ENCODE assay signal across 9 cellular contexts in the genomic region with DNA sequence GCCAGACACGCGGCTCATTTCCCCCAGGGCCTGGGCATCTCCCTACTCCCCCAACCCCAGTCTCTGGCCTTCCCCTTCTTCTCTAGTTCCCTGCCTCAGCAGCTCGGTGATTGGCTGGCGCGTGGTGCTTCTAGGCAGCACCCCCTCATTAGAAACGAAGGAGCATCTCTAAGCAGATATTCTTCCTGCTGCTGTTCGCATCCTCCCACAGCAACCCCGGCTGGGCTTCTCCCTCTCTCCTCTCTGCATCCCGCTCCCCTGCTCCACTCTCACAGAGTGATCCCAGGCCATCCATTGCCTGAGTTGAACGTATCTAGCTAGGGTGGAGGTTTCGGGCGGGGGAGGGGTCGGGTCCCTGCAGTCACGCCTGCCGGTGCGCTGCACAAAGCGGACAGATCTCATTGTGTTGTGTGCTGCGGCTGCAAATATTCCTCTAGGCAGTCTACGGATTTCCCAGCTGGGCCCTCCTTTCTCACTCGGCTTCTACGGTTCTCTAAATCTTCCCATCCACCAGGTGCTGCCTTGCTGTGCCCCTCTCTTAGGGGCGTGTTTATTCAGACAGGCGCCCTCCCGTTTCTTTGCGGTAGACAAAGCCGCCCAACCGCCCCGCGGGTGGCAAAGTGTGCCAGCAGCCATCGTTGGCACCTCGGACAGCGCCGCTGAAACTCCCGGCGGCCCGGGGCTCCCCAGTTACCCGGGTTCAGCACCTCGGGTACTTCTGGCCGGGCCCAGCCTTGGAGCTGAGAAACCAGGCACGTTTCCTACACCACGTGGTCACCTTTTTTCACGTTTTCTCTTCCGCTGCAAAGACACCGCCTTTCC. TPM values are rescaled to one million over a fixed set of nuclear protein-coding genes. Genes with fewer than 3 reads are reported as not detected.
DNase-seq lines count a peak whose midpoint lies in the region; TF ChIP-seq lines count a peak whose summit lies in the region.
"Had no signal": no experiment of that assay in that cellular context is flagged by ENCODE, and none has a peak within 500 bp of the region (broad histone marks: within the 10 kb centered on the region; RNA-seq: fewer than 3 reads in every experiment).

No MANE protein-coding gene starts in this region.

- no peak overlapping the region for H3K9ac ChIP-seq in H9 (ENCODE audit: extremely low read depth, insufficient read length, low read length)

- H3K4me3 ChIP-seq in hepatocyte (peak overlapping the region; percentile 23), transverse colon (no peak overlapping the region)

- H3K9me3 ChIP-seq in H9 (ENCODE audit: control insufficient read depth, low read depth, low read length) (no peaks in the 10 kb centered on the region), hepatocyte (ENCODE audit: low read depth) (no peaks in the 10 kb centered on the region), transverse colon (no peaks in the 10 kb centered on the region)

- peaks cover 25 to 36% of the 10 kb centered on the region in 2 experiments for H3K4me1 Mint-ChIP-seq in H9
- H3K4me1 Mint-ChIP-seq in activated T-helper 2 cell treated with anti-CD3 and anti-CD28 coated beads, Interferon-gamma antibody, Interleukin-2, Interleukin-4, amounts not matched to agents 10 μg/mL and 5 μg/mL and 100 μg/mL, durations not matched to agents 14 hours and 24 hours and 36 hours (ENCODE audit: low read depth), result peaks cover 7% of the 10 kb centered on the region

- H3K9me3 Mint-ChIP-seq in H9, result peaks cover 0 to 5% of the 10 kb centered on the region in 2 experiments; a peak in 2 of 5 replicates
- no peaks in the 10 kb centered on the region for H3K9me3 Mint-ChIP-seq in activated T-helper 2 cell treated with anti-CD3 and anti-CD28 coated beads, Interferon-gamma antibody, Interleukin-2, Interleukin-4, amounts not matched to agents 10 μg/mL and 5 μg/mL and 100 μg/mL, durations not matched to agents 14 hours and 24 hours and 36 hours
- H3K9me3 Mint-ChIP-seq: T-cell had no signal

- H3T11ph ChIP-seq in H9 (ENCODE audit: low read length), result no peak overlapping the region

- H2AFZ ChIP-seq in H9 (ENCODE audit: low read length) (no peak overlapping the region), hepatocyte (peak overlapping the region; percentile 34)

- no peak overlapping the region for H3K4ac ChIP-seq in H9 (ENCODE audit: low read depth, low read length)

- H3K27me3 Mint-ChIP-seq in H9 (ENCODE audit: low read depth), result peaks cover 98% of the 10 kb centered on the region
- peaks cover 74% of the 10 kb centered on the region for H3K27me3 Mint-ChIP-seq in activated T-helper 2 cell treated with anti-CD3 and anti-CD28 coated beads, Interferon-gamma antibody, Interleukin-2, Interleukin-4, amounts not matched to agents 10 μg/mL and 5 μg/mL and 100 μg/mL, durations not matched to agents 14 hours and 24 hours and 36 hours (ENCODE audit: low read depth)

- H3K4me1 ChIP-seq in H9 (ENCODE audit: insufficient read depth, low read length), result no peaks in the 10 kb centered on the region
- peaks cover 5% of the 10 kb centered on the region for H3K4me1 ChIP-seq in hepatocyte (ENCODE audit: insufficient read depth)
- peaks cover 0 to 16% (median 7%) of the 10 kb centered on the region in 4 donors for H3K4me1 ChIP-seq in transverse colon

- no peak overlapping the region for H2BK15ac ChIP-seq in H9 (ENCODE audit: low read depth, low read length)

- no peak overlapping the region for H3K23ac ChIP-seq in H9 (ENCODE audit: insufficient read length, low read depth, low read length)

- H3K27ac ChIP-seq in H9 (ENCODE audit: insufficient read length, low read depth, low read length) (no peak overlapping the region), hepatocyte (no peak overlapping the region), transverse colon (no peak overlapping the region)

- H3K56ac ChIP-seq in H9 (ENCODE audit: insufficient read length, low read depth, low read length), result no peak overlapping the region

- WGBS in H9 (ENCODE audit: extremely low coverage, insufficient read length, low lambda C conversion rate), result no CpG with 5 or more reads among the region's 44 CpGs
- WGBS in hepatocyte (ENCODE audit: low lambda C conversion rate, missing lambda C conversion rate), result 9% methylated on average over 44 of the region's 44 CpGs
- WGBS in transverse colon (ENCODE audit: low coverage in 1 of 2), 2 donors, result 10 to 23% methylated on average over 7 to 40 of the region's 44 CpGs

- H3K14ac ChIP-seq in H9 (ENCODE audit: insufficient read depth, low read length), result no peak overlapping the region

- H3K9me2 ChIP-seq in hepatocyte (replicated peaks; ENCODE audit: insufficient read depth), result no peaks in the 10 kb centered on the region

- H4K8ac ChIP-seq in H9 (replicated peaks; ENCODE audit: insufficient read length, low read depth, low read length), result no peak overlapping the region

- TF ChIP-seq EP300 in transverse colon (IDR thresholded peaks at IDR 0.05; ENCODE audit: low read depth), result no peak

- H3K36me3 ChIP-seq in hepatocyte (replicated peaks; ENCODE audit: insufficient read depth, low read depth) (no peaks in the 10 kb centered on the region), transverse colon (no peaks in the 10 kb centered on the region)

- DNase-seq in DMS 273 (lab: John Stamatoyannopoulos, UW; ENCODE audit: unreplicated experiment) (peak; percentile 62), DMS 273 treated with DMSO at 0.1 percent for 48 hours (lab: John Stamatoyannopoulos, UW) (no peak), H9 (peak; percentile 77), NCI-H2227 treated with DMSO at 0.1 percent for 48 hours (lab: John Stamatoyannopoulos, UW) (peak; percentile 75), hepatocyte (ENCODE audit: low spot score) (peak; percentile 67), transverse colon (no peak), HuH-7.5 (ENCODE audit: low spot score) (no peak)
- DNase-seq in activated T-helper 2 cell treated with anti-CD3 and anti-CD28 coated beads, Interferon-gamma antibody, Interleukin-2, Interleukin-4, amounts not matched to agents 10 μg/mL and 5 μg/mL and 100 μg/mL, durations not matched to agents 14 hours and 24 hours and 36 hours (ENCODE audit: low spot score), result no peak

- H2BK12ac ChIP-seq in H9 (ENCODE audit: insufficient read length, low read depth, low read length), result no peak overlapping the region

- TF ChIP-seq POLR2A in transverse colon (IDR thresholded peaks at IDR 0.05), result no peak

- peaks cover 13% of the 10 kb centered on the region for H3K23me2 ChIP-seq in H9 (ENCODE audit: insufficient read length, low read depth, low read length, poor library complexity, severe bottlenecking)

- no peaks in the 10 kb centered on the region for H3K79me2 ChIP-seq in H9 (ENCODE audit: insufficient read depth, low read length)
- H3K79me2 ChIP-seq in hepatocyte, result no peaks in the 10 kb centered on the region

- H4K91ac ChIP-seq in H9 (ENCODE audit: insufficient read length, low read depth, low read length), result no peak overlapping the region

- H3K36me3 Mint-ChIP-seq in H9 (ENCODE audit: insufficient read depth in 1 of 3, low read depth in 3 of 3), result peaks cover 0 to 4% (median 0%) of the 10 kb centered on the region in 3 experiments; a peak in 2 of 7 replicates
- no peaks in the 10 kb centered on the region for H3K36me3 Mint-ChIP-seq in activated T-helper 2 cell treated with anti-CD3 and anti-CD28 coated beads, Interferon-gamma antibody, Interleukin-2, Interleukin-4, amounts not matched to agents 10 μg/mL and 5 μg/mL and 100 μg/mL, durations not matched to agents 14 hours and 24 hours and 36 hours (ENCODE audit: low read depth)
- H3K36me3 Mint-ChIP-seq: T-cell had no signal

- H2BK120ac ChIP-seq in H9 (ENCODE audit: low read depth, low read length, poor library complexity, severe bottlenecking), result no peak overlapping the region

- H3K27me3 ChIP-seq in H9 (ENCODE audit: insufficient read depth, low read length) (peaks cover 46% of the 10 kb centered on the region), hepatocyte (peaks cover 95% of the 10 kb centered on the region), transverse colon (peaks cover 79% of the 10 kb centered on the region)

- in situ Hi-C loops in transverse colon (cut with MboI; ENCODE audit: low pct_ligation_motif_present in 1 of 4, low pct_unique_long_range_greater_than_20kb in 1 of 4, low sequenced_read_pairs in 3 of 4), result loop anchor here in 3 of 4 donors (25.0 kb wide), 2 partner anchors 452 to 577 kb away; a partner anchor contains a TSS

- no peak overlapping the region for H2BK5ac ChIP-seq in H9 (ENCODE audit: insufficient read length, low read length)

- H3K4me2 ChIP-seq in H9 (ENCODE audit: insufficient read depth, insufficient read length, low read length), result peak overlapping the region; percentile 26
- H3K4me2 ChIP-seq in hepatocyte, result peak overlapping the region; percentile 78

- H3K18ac ChIP-seq in H9 (ENCODE audit: insufficient read length, low read depth, low read length), result no peak overlapping the region

- 0 out of 7 replicates have a peak overlapping the region, but pooled peaks of 1 of the 3 experiments have one; percentile 46 for H3K27ac Mint-ChIP-seq in H9
- no peak overlapping the region for H3K27ac Mint-ChIP-seq in activated T-helper 2 cell treated with anti-CD3 and anti-CD28 coated beads, Interferon-gamma antibody, Interleukin-2, Interleukin-4, amounts not matched to agents 10 μg/mL and 5 μg/mL and 100 μg/mL, durations not matched to agents 14 hours and 24 hours and 36 hours
- H3K27ac Mint-ChIP-seq: T-cell had no signal

- intact Hi-C loops in activated T-helper 2 cell treated with anti-CD3 and anti-CD28 coated beads, Interferon-gamma antibody, Interleukin-2, Interleukin-4, amounts not matched to agents 10 μg/mL and 5 μg/mL and 100 μg/mL, durations not matched to agents 14 hours and 24 hours and 36 hours (cut with micrococcal nuclease), result loop anchor here (10.0 kb wide), 2 partner anchors 909 to 1251 kb away; a partner anchor contains a TSS
- intact Hi-C loops in transverse colon (cut with DNase I; ENCODE audit: low total_unique reads), result no loop called here

- H3K79me1 ChIP-seq in H9 (ENCODE audit: insufficient read depth, low read depth, low read length, poor library complexity, severe bottlenecking), result no peaks in the 10 kb centered on the region

- TF ChIP-seq CTCF in H9 (conservative IDR thresholded peaks at IDR 0.05) (no peak), hepatocyte (IDR thresholded peaks at IDR 0.05; ENCODE audit: poor library complexity) (peak; percentile 25), transverse colon (IDR thresholded peaks at IDR 0.05) (no peak)

- no peak overlapping the region for H4K5ac ChIP-seq in H9 (ENCODE audit: insufficient read length, low read depth, low read length)

- H4K20me1 ChIP-seq in H9 (ENCODE audit: control insufficient read depth, insufficient read depth, insufficient read length) (no peaks in the 10 kb centered on the region), hepatocyte (ENCODE audit: insufficient read depth, poor library complexity, severe bottlenecking) (no peaks in the 10 kb centered on the region)

- H2AK5ac ChIP-seq in H9 (ENCODE audit: insufficient read length, low read length), result no peak overlapping the region

- H3K4me3 Mint-ChIP-seq in H9, result peak overlapping the region; percentile 54 to 69
- H3K4me3 Mint-ChIP-seq in activated T-helper 2 cell treated with anti-CD3 and anti-CD28 coated beads, Interferon-gamma antibody, Interleukin-2, Interleukin-4, amounts not matched to agents 10 μg/mL and 5 μg/mL and 100 μg/mL, durations not matched to agents 14 hours and 24 hours and 36 hours (ENCODE audit: low read depth), result no peak overlapping the region

- H2BK20ac ChIP-seq in H9 (ENCODE audit: low read depth, low read length, poor library complexity, severe bottlenecking), result no peak overlapping the region

RNA-seq across cellular contexts. Expression of a gene that starts 2.2 kb away (rescaled TPM):
- total RNA-seq in H9 (2021) (0.46 and 0.55 TPM in 2 replicates), hepatocyte (1.7 and 1.8 TPM in 2 replicates), transverse colon (under 1 TPM in 3 of 4 donors, not detected in 1; under 0.01 to 0.16 (median 0.14) TPM)
- polyA plus RNA-seq in hepatocyte, result 0.95 and 1.1 TPM in 2 replicates
- total RNA-seq in activated T-helper 2 cell treated with anti-CD3 and anti-CD28 coated beads, Interferon-gamma antibody, Interleukin-2, Interleukin-4, amounts not matched to agents 10 μg/mL and 5 μg/mL and 100 μg/mL, durations not matched to agents 14 hours and 24 hours and 36 hours, result not detected in 2 replicates

Comparison
In these comparisons a context has a peak if more than half of its experiments do, and no peak if none do; other contexts are left out.
1. DNase-seq: peak in DMS 273 (single experiment), H9 (single experiment), NCI-H2227 treated with DMSO at 0.1 percent for 48 hours (single experiment) and hepatocyte (single experiment); none in DMS 273 treated with DMSO at 0.1 percent for 48 hours (single experiment), activated T-helper 2 cell treated with anti-CD3 and anti-CD28 coated beads, Interferon-gamma antibody, Interleukin-2, Interleukin-4, amounts not matched to agents 10 μg/mL and 5 μg/mL and 100 μg/mL, durations not matched to agents 14 hours and 24 hours and 36 hours (single experiment), transverse colon (single experiment) and HuH-7.5 (single experiment).